In the genomic region with DNA sequence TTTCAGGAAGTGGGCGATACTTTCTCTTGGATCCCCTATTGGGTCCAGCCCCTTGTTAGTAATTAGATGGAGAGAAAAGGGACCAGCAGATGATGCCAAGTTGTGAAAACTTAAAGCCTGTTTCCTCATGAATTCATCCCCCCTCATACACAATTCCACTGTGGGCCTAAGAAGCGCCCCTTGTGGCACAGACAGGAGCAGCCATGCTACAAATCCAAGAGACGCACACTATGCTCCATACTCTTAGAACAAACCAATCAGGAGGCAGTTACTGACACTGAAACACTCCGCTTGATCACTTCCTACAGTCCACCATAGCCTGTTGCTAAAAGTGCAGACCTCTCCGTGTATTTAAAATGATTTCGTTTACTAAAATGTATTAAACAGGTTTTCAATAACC, we compare ENCODE assay signal across 28 cellular contexts.
DNase-seq lines count a peak whose midpoint lies in the region; ATAC-seq and TF ChIP-seq lines count a peak whose summit lies in the region.
"Had no signal": no experiment of that assay in that cellular context is flagged by ENCODE, and none has a peak within 500 bp of the region (broad histone marks: within the 10 kb centered on the region; RNA-seq: fewer than 3 reads in every experiment).

No MANE protein-coding gene starts in this region.

- no peaks in the 10 kb centered on the region for H3K36me3 Mint-ChIP-seq in progenitor cell of endocrine pancreas (ENCODE audit: insufficient read depth)
- H3K36me3 Mint-ChIP-seq: activated naive CD4-positive, alpha-beta T cell treated with anti-CD3 and anti-CD28 coated beads, Interleukin-2, amount 50 U/mL, for 24 hours; CD4-positive, CD25-positive, alpha-beta regulatory T cell; immature natural killer cell had no signal

- H3F3A ChIP-seq in Loucy (ENCODE audit: low read depth) = no peaks in the 10 kb centered on the region

- H3K4me2 ChIP-seq in Loucy (ENCODE audit: low read depth, low read length, poor library complexity, severe bottlenecking) = no peak overlapping the region

- H3K4me1 ChIP-seq in Loucy (ENCODE audit: insufficient read depth, low read length, poor library complexity, severe bottlenecking) = no peaks in the 10 kb centered on the region
- H3K4me1 ChIP-seq: breast epithelium, gastrocnemius medialis, upper lobe of right lung had no signal

- H3K4me1 Mint-ChIP-seq in progenitor cell of endocrine pancreas (ENCODE audit: low read depth) = no peaks in the 10 kb centered on the region
- H3K4me1 Mint-ChIP-seq: activated CD4-positive, alpha-beta T cell treated with anti-CD3 and anti-CD28 coated beads, Interleukin-2, amount 10 ng/mL, durations not matched to agents 7 days and 5 days; activated naive CD4-positive, alpha-beta T cell treated with anti-CD3 and anti-CD28 coated beads, Interleukin-2, amount 50 U/mL, for 24 hours; CD4-positive, CD25-positive, alpha-beta regulatory T cell; immature natural killer cell; nephron progenitor cell had no signal

- no peak overlapping the region for H3K27ac ChIP-seq in VCaP
- H3K27ac ChIP-seq: breast epithelium, gastrocnemius medialis, ovary, upper lobe of right lung had no signal

- no peak for ATAC-seq in activated CD4-positive, CD25-positive, alpha-beta regulatory T cell treated with anti-CD3 and anti-CD28 coated beads, Interleukin-2, amount 50 U/mL, for 24 hours
- ATAC-seq in left ventricle myocardium superior = no peak
- ATAC-seq: gastrocnemius medialis, upper lobe of right lung had no signal

- no peaks in the 10 kb centered on the region for H4K20me1 ChIP-seq in Loucy (ENCODE audit: insufficient read depth, low read length, poor library complexity, severe bottlenecking)

- H3K27me3 Mint-ChIP-seq in progenitor cell of endocrine pancreas = peaks cover 8% of the 10 kb centered on the region
- H3K27me3 Mint-ChIP-seq: activated CD4-positive, alpha-beta T cell treated with anti-CD3 and anti-CD28 coated beads, Interleukin-2, amount 10 ng/mL, durations not matched to agents 7 days and 5 days; CD4-positive, CD25-positive, alpha-beta regulatory T cell had no signal

- 0 out of 2 replicates have a peak, but pooled peaks cover 3% of the 10 kb centered on the region for H3K9me2 ChIP-seq in Loucy (replicated peaks; ENCODE audit: low read depth, low read length)

- H3K9me3 Mint-ChIP-seq in progenitor cell of endocrine pancreas (ENCODE audit: low read depth) = no peaks in the 10 kb centered on the region
- H3K9me3 Mint-ChIP-seq: activated CD4-positive, alpha-beta T cell treated with anti-CD3 and anti-CD28 coated beads, Interleukin-2, amount 10 ng/mL, durations not matched to agents 7 days and 5 days; activated naive CD4-positive, alpha-beta T cell treated with anti-CD3 and anti-CD28 coated beads, Interleukin-2, amount 50 U/mL, for 24 hours; nephron progenitor cell had no signal

- H3K27ac Mint-ChIP-seq in progenitor cell of endocrine pancreas = no peak overlapping the region
- H3K27ac Mint-ChIP-seq: activated CD4-positive, alpha-beta T cell treated with anti-CD3 and anti-CD28 coated beads, Interleukin-2, amount 10 ng/mL, durations not matched to agents 7 days and 5 days; activated naive CD4-positive, alpha-beta T cell treated with anti-CD3 and anti-CD28 coated beads, Interleukin-2, amount 50 U/mL, for 24 hours; CD4-positive, CD25-positive, alpha-beta regulatory T cell; immature natural killer cell; nephron progenitor cell had no signal

- no peak overlapping the region for H3K9ac ChIP-seq in Loucy (ENCODE audit: low read depth, low read length, poor library complexity, severe bottlenecking)

- intact Hi-C loops in left ventricle myocardium superior (cut with micrococcal nuclease) = no loop called here

- TF ChIP-seq CTCF in Loucy (conservative IDR thresholded peaks at IDR 0.05; ENCODE audit: low read length) = peak; percentile 39; the same call in 1 of the 2 replicates
- TF ChIP-seq CTCF in VCaP (conservative IDR thresholded peaks at IDR 0.05) = 0 out of 2 replicates have a peak, but pooled peaks have one; percentile 27
- TF ChIP-seq CTCF in progenitor cell of endocrine pancreas (IDR thresholded peaks at IDR 0.05; ENCODE audit: unreplicated experiment) = peak; percentile 14

- H3K4me3 ChIP-seq in Loucy (ENCODE audit: low read length, poor library complexity, severe bottlenecking) = no peak overlapping the region
- H3K4me3 ChIP-seq: breast epithelium, gastrocnemius medialis, ovary, upper lobe of right lung had no signal

- H3K4me3 Mint-ChIP-seq in progenitor cell of endocrine pancreas (ENCODE audit: low read depth) = no peak overlapping the region
- H3K4me3 Mint-ChIP-seq: activated CD4-positive, alpha-beta T cell treated with anti-CD3 and anti-CD28 coated beads, Interleukin-2, amount 10 ng/mL, durations not matched to agents 7 days and 5 days; activated naive CD4-positive, alpha-beta T cell treated with anti-CD3 and anti-CD28 coated beads, Interleukin-2, amount 50 U/mL, for 24 hours; CD4-positive, CD25-positive, alpha-beta regulatory T cell; immature natural killer cell; nephron progenitor cell had no signal

- H2AFZ ChIP-seq in Loucy (ENCODE audit: low read length) = no peak overlapping the region

- no peaks in the 10 kb centered on the region for H3K9me3 ChIP-seq in Loucy (ENCODE audit: insufficient read depth, low read depth, low read length)
- H3K9me3 ChIP-seq: breast epithelium, gastrocnemius medialis, ovary, upper lobe of right lung had no signal

- H3K27me3 ChIP-seq in Loucy (ENCODE audit: insufficient read depth, low read length, poor library complexity, severe bottlenecking) = no peaks in the 10 kb centered on the region
- H3K27me3 ChIP-seq: breast epithelium, gastrocnemius medialis, ovary, upper lobe of right lung had no signal

- H3K79me2 ChIP-seq in Loucy (ENCODE audit: insufficient read depth, low read length) = no peaks in the 10 kb centered on the region

- DNase-seq in NCI-H82 (lab: John Stamatoyannopoulos, UW) (peak; percentile 31), NCI-H82 treated with DMSO at 0.1 percent for 48 hours (lab: John Stamatoyannopoulos, UW; ENCODE audit: unreplicated experiment) (no peak), progenitor cell of endocrine pancreas (ENCODE audit: low spot score, unreplicated experiment) (no peak), NCI-H2029 treated with DMSO at 0.1 percent for 48 hours (lab: John Stamatoyannopoulos, UW) (no peak), left ventricle myocardium superior (no peak)
- DNase-seq: 8988T; activated CD4-positive, alpha-beta T cell treated with anti-CD3 and anti-CD28 coated beads, Interleukin-2, amount 10 ng/mL, durations not matched to agents 7 days and 5 days; Calu3; CD4-positive, CD25-positive, alpha-beta regulatory T cell; gastrocnemius medialis; H7; hippocampal formation; immature natural killer cell; IMR-90; NCI-H1930; NCI-H524; nephron progenitor cell; ovary; SIG-M5; small intestine; stimulated activated naive CD4-positive, alpha-beta T cell; T-helper 9 cell; upper lobe of right lung had no signal

- no peaks in the 10 kb centered on the region for H3K36me3 ChIP-seq in Loucy (ENCODE audit: insufficient read depth, low read length)
- H3K36me3 ChIP-seq: breast epithelium, gastrocnemius medialis, ovary, upper lobe of right lung had no signal
